Comparison of ENCODE assay signal across 1 cellular context in the genomic region with DNA sequence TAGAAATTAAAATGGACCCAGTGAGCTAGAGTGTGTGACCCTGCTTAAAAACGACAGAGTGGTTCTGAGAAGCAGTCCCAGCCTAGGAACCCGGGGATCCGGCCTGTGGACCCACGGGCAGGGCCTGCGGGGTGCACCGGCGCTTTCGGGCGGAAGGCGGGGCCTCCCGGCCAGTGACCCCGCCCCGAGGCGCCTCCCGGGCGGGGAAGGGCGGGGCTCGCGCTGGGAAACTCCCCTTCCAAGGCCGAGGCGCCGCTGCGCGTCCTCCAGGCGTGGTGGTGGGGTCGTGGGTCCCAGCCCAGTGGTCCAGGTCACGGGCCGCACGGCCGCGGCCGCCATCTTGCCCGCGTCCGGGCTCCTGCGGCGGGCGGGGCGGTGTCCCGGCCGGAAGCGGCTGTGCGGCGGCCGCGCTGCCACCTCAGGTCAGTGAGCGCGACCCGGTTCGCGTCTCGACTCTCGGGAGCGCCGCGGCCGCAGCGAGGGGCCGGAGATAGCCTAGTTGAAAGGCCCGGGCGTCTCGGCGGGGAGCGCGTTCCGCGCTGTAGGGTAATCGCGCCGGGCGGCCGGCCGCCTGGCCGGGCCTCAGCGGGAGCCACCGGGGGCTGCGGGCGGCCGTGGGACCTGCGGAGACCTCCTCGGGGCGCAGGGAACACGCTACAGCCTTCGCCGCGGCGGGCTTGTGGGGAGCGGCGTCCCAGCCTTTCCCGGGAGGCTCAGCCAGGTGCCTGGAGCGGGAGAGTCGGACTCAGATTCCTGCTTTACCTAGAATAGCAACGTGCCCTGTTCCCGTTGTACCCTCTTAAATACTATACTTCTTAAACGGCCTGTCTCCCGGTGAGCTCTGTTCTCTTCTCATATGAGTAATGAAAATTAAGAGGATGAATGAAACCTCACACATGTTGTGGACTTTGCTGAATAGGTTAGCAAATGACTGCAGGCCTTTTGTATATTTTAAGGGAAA.
A peak's percentile ranks its signal among the peaks of the same experiment; 100 is the strongest.
TF ChIP-seq lines count a peak whose summit lies in the region.

A gene (plus strand): TSS at position 234 of the 961 bp plus-strand sequence. CDS start 5,592 bp downstream, outside the sequence.

TF ChIP-seq in WTC11, 78 proteins besides CTCF, POLR2A, EP300 and RAD21 (continued from another document):
- TF ChIP-seq, protein P1, sequence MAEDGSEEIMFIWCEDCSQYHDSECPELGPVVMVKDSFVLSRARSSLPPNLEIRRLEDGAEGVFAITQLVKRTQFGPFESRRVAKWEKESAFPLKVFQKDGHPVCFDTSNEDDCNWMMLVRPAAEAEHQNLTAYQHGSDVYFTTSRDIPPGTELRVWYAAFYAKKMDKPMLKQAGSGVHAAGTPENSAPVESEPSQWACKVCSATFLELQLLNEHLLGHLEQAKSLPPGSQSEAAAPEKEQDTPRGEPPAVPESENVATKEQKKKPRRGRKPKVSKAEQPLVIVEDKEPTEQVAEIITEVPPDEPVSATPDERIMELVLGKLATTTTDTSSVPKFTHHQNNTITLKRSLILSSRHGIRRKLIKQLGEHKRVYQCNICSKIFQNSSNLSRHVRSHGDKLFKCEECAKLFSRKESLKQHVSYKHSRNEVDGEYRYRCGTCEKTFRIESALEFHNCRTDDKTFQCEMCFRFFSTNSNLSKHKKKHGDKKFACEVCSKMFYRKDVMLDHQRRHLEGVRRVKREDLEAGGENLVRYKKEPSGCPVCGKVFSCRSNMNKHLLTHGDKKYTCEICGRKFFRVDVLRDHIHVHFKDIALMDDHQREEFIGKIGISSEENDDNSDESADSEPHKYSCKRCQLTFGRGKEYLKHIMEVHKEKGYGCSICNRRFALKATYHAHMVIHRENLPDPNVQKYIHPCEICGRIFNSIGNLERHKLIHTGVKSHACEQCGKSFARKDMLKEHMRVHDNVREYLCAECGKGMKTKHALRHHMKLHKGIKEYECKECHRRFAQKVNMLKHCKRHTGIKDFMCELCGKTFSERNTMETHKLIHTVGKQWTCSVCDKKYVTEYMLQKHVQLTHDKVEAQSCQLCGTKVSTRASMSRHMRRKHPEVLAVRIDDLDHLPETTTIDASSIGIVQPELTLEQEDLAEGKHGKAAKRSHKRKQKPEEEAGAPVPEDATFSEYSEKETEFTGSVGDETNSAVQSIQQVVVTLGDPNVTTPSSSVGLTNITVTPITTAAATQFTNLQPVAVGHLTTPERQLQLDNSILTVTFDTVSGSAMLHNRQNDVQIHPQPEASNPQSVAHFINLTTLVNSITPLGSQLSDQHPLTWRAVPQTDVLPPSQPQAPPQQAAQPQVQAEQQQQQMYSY (CRISPR knock-in tag; IDR thresholded peaks at IDR 0.05), result no peak
- TF ChIP-seq JUN (CRISPR knock-in tag; IDR thresholded peaks at IDR 0.05) (0 out of 2 replicates have a peak, but pooled peaks have one; percentile 35), ZNF232 (CRISPR knock-in tag; IDR thresholded peaks at IDR 0.05) (0 out of 2 replicates have a peak, but pooled peaks have one; percentile 23), TP53 (CRISPR knock-in tag; IDR thresholded peaks at IDR 0.05) (peak; percentile 90), PRRX2 (CRISPR knock-in tag; IDR thresholded peaks at IDR 0.05) (no peak), SP1 (CRISPR knock-in tag; conservative IDR thresholded peaks at IDR 0.05) (peak; percentile 78), MYBL2 (CRISPR knock-in tag; IDR thresholded peaks at IDR 0.05) (0 out of 2 replicates have a peak, but pooled peaks have one; percentile 37), ESRRA (CRISPR knock-in tag; IDR thresholded peaks at IDR 0.05; ENCODE audit: borderline replicate concordance) (peak; percentile 48; the same call in 1 of the 2 replicates), RORB (CRISPR knock-in tag; IDR thresholded peaks at IDR 0.05) (no peak), NR2C2 (CRISPR knock-in tag; IDR thresholded peaks at IDR 0.05) (no peak), KAT7 (CRISPR knock-in tag; IDR thresholded peaks at IDR 0.05; ENCODE audit: borderline replicate concordance) (no peak), FOXK1 (CRISPR knock-in tag; IDR thresholded peaks at IDR 0.05) (peak; percentile 59; the same call in 1 of the 2 replicates), ZNF317 (CRISPR knock-in tag; IDR thresholded peaks at IDR 0.05; ENCODE audit: borderline replicate concordance, low read depth) (no peak), FOXP1 (CRISPR knock-in tag; IDR thresholded peaks at IDR 0.05; ENCODE audit: borderline replicate concordance) (peak; percentile 93; the same call in 1 of the 2 replicates), ZBTB21 (CRISPR knock-in tag; IDR thresholded peaks at IDR 0.05; ENCODE audit: borderline replicate concordance) (0 out of 2 replicates have a peak, but pooled peaks have one; percentile 16), JAZF1 (CRISPR knock-in tag; IDR thresholded peaks at IDR 0.05) (no peak), ETV6 (CRISPR knock-in tag; IDR thresholded peaks at IDR 0.05) (peak; percentile 91), IRF2 (CRISPR knock-in tag; IDR thresholded peaks at IDR 0.05; ENCODE audit: borderline replicate concordance, low read depth) (no peak), ZNF263 (CRISPR knock-in tag; IDR thresholded peaks at IDR 0.05; ENCODE audit: low read depth) (0 out of 2 replicates have a peak, but pooled peaks have one; percentile 44), ELF4 (CRISPR knock-in tag; IDR thresholded peaks at IDR 0.05; ENCODE audit: low read depth) (no peak), ZNF138 (CRISPR knock-in tag; conservative IDR thresholded peaks at IDR 0.05) (no peak; the same call in 1 of the 2 replicates), TEAD4 (CRISPR knock-in tag; IDR thresholded peaks at IDR 0.05) (no peak), GRHL2 (CRISPR knock-in tag; IDR thresholded peaks at IDR 0.05; ENCODE audit: insufficient replicate concordance, severe bottlenecking) (no peak)
- TF ChIP-seq, protein P2, sequence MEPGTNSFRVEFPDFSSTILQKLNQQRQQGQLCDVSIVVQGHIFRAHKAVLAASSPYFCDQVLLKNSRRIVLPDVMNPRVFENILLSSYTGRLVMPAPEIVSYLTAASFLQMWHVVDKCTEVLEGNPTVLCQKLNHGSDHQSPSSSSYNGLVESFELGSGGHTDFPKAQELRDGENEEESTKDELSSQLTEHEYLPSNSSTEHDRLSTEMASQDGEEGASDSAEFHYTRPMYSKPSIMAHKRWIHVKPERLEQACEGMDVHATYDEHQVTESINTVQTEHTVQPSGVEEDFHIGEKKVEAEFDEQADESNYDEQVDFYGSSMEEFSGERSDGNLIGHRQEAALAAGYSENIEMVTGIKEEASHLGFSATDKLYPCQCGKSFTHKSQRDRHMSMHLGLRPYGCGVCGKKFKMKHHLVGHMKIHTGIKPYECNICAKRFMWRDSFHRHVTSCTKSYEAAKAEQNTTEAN (CRISPR knock-in tag; IDR thresholded peaks at IDR 0.05), result 0 out of 2 replicates have a peak, but pooled peaks have one; percentile 21
- TF ChIP-seq, protein P3, sequence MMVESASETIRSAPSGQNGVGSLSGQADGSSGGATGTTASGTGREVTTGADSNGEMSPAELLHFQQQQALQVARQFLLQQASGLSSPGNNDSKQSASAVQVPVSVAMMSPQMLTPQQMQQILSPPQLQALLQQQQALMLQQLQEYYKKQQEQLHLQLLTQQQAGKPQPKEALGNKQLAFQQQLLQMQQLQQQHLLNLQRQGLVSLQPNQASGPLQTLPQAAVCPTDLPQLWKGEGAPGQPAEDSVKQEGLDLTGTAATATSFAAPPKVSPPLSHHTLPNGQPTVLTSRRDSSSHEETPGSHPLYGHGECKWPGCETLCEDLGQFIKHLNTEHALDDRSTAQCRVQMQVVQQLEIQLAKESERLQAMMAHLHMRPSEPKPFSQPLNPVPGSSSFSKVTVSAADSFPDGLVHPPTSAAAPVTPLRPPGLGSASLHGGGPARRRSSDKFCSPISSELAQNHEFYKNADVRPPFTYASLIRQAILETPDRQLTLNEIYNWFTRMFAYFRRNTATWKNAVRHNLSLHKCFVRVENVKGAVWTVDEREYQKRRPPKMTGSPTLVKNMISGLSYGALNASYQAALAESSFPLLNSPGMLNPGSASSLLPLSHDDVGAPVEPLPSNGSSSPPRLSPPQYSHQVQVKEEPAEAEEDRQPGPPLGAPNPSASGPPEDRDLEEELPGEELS (CRISPR knock-in tag; IDR thresholded peaks at IDR 0.05), result peak; percentile 80
- TF ChIP-seq, protein P4, sequence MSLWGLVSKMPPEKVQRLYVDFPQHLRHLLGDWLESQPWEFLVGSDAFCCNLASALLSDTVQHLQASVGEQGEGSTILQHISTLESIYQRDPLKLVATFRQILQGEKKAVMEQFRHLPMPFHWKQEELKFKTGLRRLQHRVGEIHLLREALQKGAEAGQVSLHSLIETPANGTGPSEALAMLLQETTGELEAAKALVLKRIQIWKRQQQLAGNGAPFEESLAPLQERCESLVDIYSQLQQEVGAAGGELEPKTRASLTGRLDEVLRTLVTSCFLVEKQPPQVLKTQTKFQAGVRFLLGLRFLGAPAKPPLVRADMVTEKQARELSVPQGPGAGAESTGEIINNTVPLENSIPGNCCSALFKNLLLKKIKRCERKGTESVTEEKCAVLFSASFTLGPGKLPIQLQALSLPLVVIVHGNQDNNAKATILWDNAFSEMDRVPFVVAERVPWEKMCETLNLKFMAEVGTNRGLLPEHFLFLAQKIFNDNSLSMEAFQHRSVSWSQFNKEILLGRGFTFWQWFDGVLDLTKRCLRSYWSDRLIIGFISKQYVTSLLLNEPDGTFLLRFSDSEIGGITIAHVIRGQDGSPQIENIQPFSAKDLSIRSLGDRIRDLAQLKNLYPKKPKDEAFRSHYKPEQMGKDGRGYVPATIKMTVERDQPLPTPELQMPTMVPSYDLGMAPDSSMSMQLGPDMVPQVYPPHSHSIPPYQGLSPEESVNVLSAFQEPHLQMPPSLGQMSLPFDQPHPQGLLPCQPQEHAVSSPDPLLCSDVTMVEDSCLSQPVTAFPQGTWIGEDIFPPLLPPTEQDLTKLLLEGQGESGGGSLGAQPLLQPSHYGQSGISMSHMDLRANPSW (CRISPR knock-in tag; conservative IDR thresholded peaks at IDR 0.05; ENCODE audit: low read depth), result peak; percentile 72; the same call in 1 of the 2 replicates
- TF ChIP-seq, protein P5, sequence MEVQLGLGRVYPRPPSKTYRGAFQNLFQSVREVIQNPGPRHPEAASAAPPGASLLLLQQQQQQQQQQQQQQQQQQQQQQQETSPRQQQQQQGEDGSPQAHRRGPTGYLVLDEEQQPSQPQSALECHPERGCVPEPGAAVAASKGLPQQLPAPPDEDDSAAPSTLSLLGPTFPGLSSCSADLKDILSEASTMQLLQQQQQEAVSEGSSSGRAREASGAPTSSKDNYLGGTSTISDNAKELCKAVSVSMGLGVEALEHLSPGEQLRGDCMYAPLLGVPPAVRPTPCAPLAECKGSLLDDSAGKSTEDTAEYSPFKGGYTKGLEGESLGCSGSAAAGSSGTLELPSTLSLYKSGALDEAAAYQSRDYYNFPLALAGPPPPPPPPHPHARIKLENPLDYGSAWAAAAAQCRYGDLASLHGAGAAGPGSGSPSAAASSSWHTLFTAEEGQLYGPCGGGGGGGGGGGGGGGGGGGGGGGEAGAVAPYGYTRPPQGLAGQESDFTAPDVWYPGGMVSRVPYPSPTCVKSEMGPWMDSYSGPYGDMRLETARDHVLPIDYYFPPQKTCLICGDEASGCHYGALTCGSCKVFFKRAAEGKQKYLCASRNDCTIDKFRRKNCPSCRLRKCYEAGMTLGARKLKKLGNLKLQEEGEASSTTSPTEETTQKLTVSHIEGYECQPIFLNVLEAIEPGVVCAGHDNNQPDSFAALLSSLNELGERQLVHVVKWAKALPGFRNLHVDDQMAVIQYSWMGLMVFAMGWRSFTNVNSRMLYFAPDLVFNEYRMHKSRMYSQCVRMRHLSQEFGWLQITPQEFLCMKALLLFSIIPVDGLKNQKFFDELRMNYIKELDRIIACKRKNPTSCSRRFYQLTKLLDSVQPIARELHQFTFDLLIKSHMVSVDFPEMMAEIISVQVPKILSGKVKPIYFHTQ (CRISPR knock-in tag; IDR thresholded peaks at IDR 0.05), result no peak
- TF ChIP-seq, protein P6, sequence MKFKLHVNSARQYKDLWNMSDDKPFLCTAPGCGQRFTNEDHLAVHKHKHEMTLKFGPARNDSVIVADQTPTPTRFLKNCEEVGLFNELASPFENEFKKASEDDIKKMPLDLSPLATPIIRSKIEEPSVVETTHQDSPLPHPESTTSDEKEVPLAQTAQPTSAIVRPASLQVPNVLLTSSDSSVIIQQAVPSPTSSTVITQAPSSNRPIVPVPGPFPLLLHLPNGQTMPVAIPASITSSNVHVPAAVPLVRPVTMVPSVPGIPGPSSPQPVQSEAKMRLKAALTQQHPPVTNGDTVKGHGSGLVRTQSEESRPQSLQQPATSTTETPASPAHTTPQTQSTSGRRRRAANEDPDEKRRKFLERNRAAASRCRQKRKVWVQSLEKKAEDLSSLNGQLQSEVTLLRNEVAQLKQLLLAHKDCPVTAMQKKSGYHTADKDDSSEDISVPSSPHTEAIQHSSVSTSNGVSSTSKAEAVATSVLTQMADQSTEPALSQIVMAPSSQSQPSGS (CRISPR knock-in tag; IDR thresholded peaks at IDR 0.05; ENCODE audit: borderline replicate concordance, low read depth), result no peak
- TF ChIP-seq, protein P7, sequence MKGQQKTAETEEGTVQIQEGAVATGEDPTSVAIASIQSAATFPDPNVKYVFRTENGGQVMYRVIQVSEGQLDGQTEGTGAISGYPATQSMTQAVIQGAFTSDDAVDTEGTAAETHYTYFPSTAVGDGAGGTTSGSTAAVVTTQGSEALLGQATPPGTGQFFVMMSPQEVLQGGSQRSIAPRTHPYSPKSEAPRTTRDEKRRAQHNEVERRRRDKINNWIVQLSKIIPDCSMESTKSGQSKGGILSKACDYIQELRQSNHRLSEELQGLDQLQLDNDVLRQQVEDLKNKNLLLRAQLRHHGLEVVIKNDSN (CRISPR knock-in tag; IDR thresholded peaks at IDR 0.05), result no peak
- TF ChIP-seq, protein P8, sequence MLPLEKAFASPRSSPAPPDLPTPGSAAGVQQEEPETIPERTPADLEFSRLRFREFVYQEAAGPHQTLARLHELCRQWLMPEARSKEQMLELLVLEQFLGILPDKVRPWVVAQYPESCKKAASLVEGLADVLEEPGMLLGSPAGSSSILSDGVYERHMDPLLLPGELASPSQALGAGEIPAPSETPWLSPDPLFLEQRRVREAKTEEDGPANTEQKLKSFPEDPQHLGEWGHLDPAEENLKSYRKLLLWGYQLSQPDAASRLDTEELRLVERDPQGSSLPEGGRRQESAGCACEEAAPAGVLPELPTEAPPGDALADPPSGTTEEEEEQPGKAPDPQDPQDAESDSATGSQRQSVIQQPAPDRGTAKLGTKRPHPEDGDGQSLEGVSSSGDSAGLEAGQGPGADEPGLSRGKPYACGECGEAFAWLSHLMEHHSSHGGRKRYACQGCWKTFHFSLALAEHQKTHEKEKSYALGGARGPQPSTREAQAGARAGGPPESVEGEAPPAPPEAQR (CRISPR knock-in tag; IDR thresholded peaks at IDR 0.05), result no peak
- TF ChIP-seq, protein P9, sequence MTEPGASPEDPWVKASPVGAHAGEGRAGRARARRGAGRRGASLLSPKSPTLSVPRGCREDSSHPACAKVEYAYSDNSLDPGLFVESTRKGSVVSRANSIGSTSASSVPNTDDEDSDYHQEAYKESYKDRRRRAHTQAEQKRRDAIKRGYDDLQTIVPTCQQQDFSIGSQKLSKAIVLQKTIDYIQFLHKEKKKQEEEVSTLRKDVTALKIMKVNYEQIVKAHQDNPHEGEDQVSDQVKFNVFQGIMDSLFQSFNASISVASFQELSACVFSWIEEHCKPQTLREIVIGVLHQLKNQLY (CRISPR knock-in tag; IDR thresholded peaks at IDR 0.05), result no peak
- TF ChIP-seq, protein P10, sequence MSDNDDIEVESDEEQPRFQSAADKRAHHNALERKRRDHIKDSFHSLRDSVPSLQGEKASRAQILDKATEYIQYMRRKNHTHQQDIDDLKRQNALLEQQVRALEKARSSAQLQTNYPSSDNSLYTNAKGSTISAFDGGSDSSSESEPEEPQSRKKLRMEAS (CRISPR knock-in tag; IDR thresholded peaks at IDR 0.05), result peak; percentile 23; the same call in 1 of the 2 replicates
- TF ChIP-seq, protein P11, sequence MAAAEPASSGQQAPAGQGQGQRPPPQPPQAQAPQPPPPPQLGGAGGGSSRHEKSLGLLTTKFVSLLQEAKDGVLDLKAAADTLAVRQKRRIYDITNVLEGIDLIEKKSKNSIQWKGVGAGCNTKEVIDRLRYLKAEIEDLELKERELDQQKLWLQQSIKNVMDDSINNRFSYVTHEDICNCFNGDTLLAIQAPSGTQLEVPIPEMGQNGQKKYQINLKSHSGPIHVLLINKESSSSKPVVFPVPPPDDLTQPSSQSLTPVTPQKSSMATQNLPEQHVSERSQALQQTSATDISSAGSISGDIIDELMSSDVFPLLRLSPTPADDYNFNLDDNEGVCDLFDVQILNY (CRISPR knock-in tag; IDR thresholded peaks at IDR 0.05), result peak; percentile 74
